1 cellular context compared by ENCODE assay signal in genomic region chr13:37414667-37415066, GRCh38.
TF ChIP-seq lines count a peak whose summit lies in the region.

No MANE protein-coding gene starts in this region.

TF ChIP-seq in GM23338, 12 proteins besides CTCF, POLR2A, EP300 and RAD21 (continued from another document):
- TF ChIP-seq EZH2phosphoT487 (IDR thresholded peaks at IDR 0.05; ENCODE audit: unreplicated experiment): no peak
